ENCODE assay signal across 9 cellular contexts in the genomic region with DNA sequence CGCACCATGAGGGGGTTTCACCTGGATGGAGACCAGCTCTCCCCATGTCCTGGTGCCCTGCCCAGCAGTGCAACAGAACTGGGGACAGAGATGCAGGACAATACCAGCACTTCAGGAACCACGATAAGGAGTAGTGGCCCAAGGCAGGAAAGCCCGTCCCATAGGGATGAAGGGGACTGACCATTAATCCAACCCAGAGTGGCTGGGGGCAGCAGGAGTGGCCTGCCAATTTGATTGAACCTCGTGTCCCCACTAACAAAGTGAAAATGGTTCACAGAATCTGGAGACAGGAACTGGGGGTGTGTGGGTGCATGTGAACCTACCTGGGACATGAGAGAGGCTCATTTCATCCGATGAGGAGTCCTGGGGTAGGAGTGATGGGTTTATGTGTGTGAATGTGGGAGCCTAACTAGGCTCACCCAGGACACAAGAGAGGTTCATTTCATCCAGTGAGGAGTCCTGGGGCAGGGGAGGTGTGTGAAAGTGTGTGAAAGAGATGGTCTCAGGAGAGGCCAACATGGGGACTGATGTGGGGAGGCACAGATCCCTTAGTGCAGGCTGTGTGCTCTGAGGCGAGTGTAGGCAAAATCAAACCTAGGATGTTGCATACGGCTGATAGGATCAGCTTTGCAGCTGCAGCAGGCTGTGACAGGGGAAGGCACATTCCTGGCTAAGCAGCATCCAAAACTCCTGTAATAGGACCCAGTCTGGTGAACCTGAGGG.
DNase-seq lines count a peak whose midpoint lies in the region; ATAC-seq lines count a peak whose summit lies in the region.
"Had no signal": no experiment of that assay in that cellular context is flagged by ENCODE, and none has a peak within 500 bp of the region (broad histone marks: within the 10 kb centered on the region; RNA-seq: fewer than 3 reads in every experiment).

No MANE protein-coding gene starts in this region.

- peak overlapping the region; percentile 71 for H3K27ac ChIP-seq in iPS-20b (ENCODE audit: low read length)

- H3K9ac ChIP-seq in iPS-20b (ENCODE audit: low read depth, low read length): peak overlapping the region; percentile 47; the same call in 1 of the 2 replicates

- no peak overlapping the region for H3K27ac Mint-ChIP-seq in activated T-helper 2 cell treated with anti-CD3 and anti-CD28 coated beads, Interferon-gamma antibody, Interleukin-2, Interleukin-4, amounts not matched to agents 10 μg/mL and 5 μg/mL and 100 μg/mL, durations not matched to agents 14 hours and 24 hours and 36 hours
- peak overlapping the region; percentile 84 for H3K27ac Mint-ChIP-seq in stimulated activated naive B cell treated with anti-CD40 and anti-IgM and Interleukin-4, amounts not matched to agents 10 μg/mL and 1 μg/mL and 100 μg/mL, for 72 hours

- peaks cover 48% of the 10 kb centered on the region for H3K9me3 Mint-ChIP-seq in activated T-helper 2 cell treated with anti-CD3 and anti-CD28 coated beads, Interferon-gamma antibody, Interleukin-2, Interleukin-4, amounts not matched to agents 10 μg/mL and 5 μg/mL and 100 μg/mL, durations not matched to agents 14 hours and 24 hours and 36 hours
- peaks cover 0 to 2% of the 10 kb centered on the region in 2 donors for H3K9me3 Mint-ChIP-seq in stimulated activated naive B cell treated with anti-CD40 and anti-IgM and Interleukin-4, amounts not matched to agents 10 μg/mL and 1 μg/mL and 100 μg/mL, for 72 hours

- peaks cover 10% of the 10 kb centered on the region for H3K4me1 Mint-ChIP-seq in activated T-helper 2 cell treated with anti-CD3 and anti-CD28 coated beads, Interferon-gamma antibody, Interleukin-2, Interleukin-4, amounts not matched to agents 10 μg/mL and 5 μg/mL and 100 μg/mL, durations not matched to agents 14 hours and 24 hours and 36 hours (ENCODE audit: low read depth)
- peaks cover 20 to 24% of the 10 kb centered on the region in 2 donors for H3K4me1 Mint-ChIP-seq in stimulated activated naive B cell treated with anti-CD40 and anti-IgM and Interleukin-4, amounts not matched to agents 10 μg/mL and 1 μg/mL and 100 μg/mL, for 72 hours

- intact Hi-C loops in activated T-helper 2 cell treated with anti-CD3 and anti-CD28 coated beads, Interferon-gamma antibody, Interleukin-2, Interleukin-4, amounts not matched to agents 10 μg/mL and 5 μg/mL and 100 μg/mL, durations not matched to agents 14 hours and 24 hours and 36 hours (cut with micrococcal nuclease): no loop called here

- H3K36me3 ChIP-seq in iPS-20b (ENCODE audit: insufficient read depth, low read depth, low read length): no peaks in the 10 kb centered on the region

- H3K4me3 Mint-ChIP-seq in activated T-helper 2 cell treated with anti-CD3 and anti-CD28 coated beads, Interferon-gamma antibody, Interleukin-2, Interleukin-4, amounts not matched to agents 10 μg/mL and 5 μg/mL and 100 μg/mL, durations not matched to agents 14 hours and 24 hours and 36 hours (ENCODE audit: low read depth): peak overlapping the region; percentile 62
- H3K4me3 Mint-ChIP-seq in stimulated activated naive B cell treated with anti-CD40 and anti-IgM and Interleukin-4, amounts not matched to agents 10 μg/mL and 1 μg/mL and 100 μg/mL, for 72 hours: peak overlapping the region; percentile 84 to 91

- H3K4me3 ChIP-seq in iPS-20b (ENCODE audit: low read length): peak overlapping the region; percentile 56; the same call in 1 of the 2 replicates

- no peaks in the 10 kb centered on the region; the same call in 1 of the 2 replicates for H3K9me3 ChIP-seq in iPS-20b (ENCODE audit: insufficient read depth, low read depth, low read length)

- peaks cover 17% of the 10 kb centered on the region; the same call in 1 of the 2 replicates for H3K27me3 ChIP-seq in iPS-20b (ENCODE audit: insufficient read depth, low read length)

- H3K27me3 Mint-ChIP-seq in activated T-helper 2 cell treated with anti-CD3 and anti-CD28 coated beads, Interferon-gamma antibody, Interleukin-2, Interleukin-4, amounts not matched to agents 10 μg/mL and 5 μg/mL and 100 μg/mL, durations not matched to agents 14 hours and 24 hours and 36 hours (ENCODE audit: low read depth): no peaks in the 10 kb centered on the region
- H3K27me3 Mint-ChIP-seq in stimulated activated naive B cell treated with anti-CD40 and anti-IgM and Interleukin-4, amounts not matched to agents 10 μg/mL and 1 μg/mL and 100 μg/mL, for 72 hours: no peaks in the 10 kb centered on the region

- H3K36me3 Mint-ChIP-seq in activated T-helper 2 cell treated with anti-CD3 and anti-CD28 coated beads, Interferon-gamma antibody, Interleukin-2, Interleukin-4, amounts not matched to agents 10 μg/mL and 5 μg/mL and 100 μg/mL, durations not matched to agents 14 hours and 24 hours and 36 hours (ENCODE audit: low read depth): no peaks in the 10 kb centered on the region
- peaks cover 3% of the 10 kb centered on the region in 2 donors for H3K36me3 Mint-ChIP-seq in stimulated activated naive B cell treated with anti-CD40 and anti-IgM and Interleukin-4, amounts not matched to agents 10 μg/mL and 1 μg/mL and 100 μg/mL, for 72 hours

- peak; percentile 3 for DNase-seq in LHCN-M2 (ENCODE audit: low read depth)
- no peak for DNase-seq in activated T-helper 2 cell treated with anti-CD3 and anti-CD28 coated beads, Interferon-gamma antibody, Interleukin-2, Interleukin-4, amounts not matched to agents 10 μg/mL and 5 μg/mL and 100 μg/mL, durations not matched to agents 14 hours and 24 hours and 36 hours (ENCODE audit: low spot score)
- no peak for DNase-seq in stimulated activated naive B cell treated with anti-CD40 and anti-IgM and Interleukin-4, amounts not matched to agents 10 μg/mL and 1 μg/mL and 100 μg/mL, for 72 hours
- DNase-seq in NCI-H187 (lab: John Stamatoyannopoulos, UW): no peak
- DNase-seq in stimulated activated CD8-positive, alpha-beta memory T cell treated with anti-CD3 and anti-CD28 coated beads, Interleukin-4, amount 100 ng/mL, for 48 hours: no peak
- no peak for DNase-seq in SKM-1 (lab: John Stamatoyannopoulos, UW; ENCODE audit: unreplicated experiment)
- DNase-seq: stimulated activated naive CD4-positive, alpha-beta T cell treated with Interleukin-2 at 50 U/mL for 16 hours had no signal

- H3K4me1 ChIP-seq in iPS-20b (ENCODE audit: insufficient read depth, low read length): peaks cover 39% of the 10 kb centered on the region

- peak in 1 of 2 donors; percentile 36 for ATAC-seq in stimulated activated naive B cell treated with anti-CD40 and anti-IgM and Interleukin-4, amounts not matched to agents 10 μg/mL and 1 μg/mL and 100 μg/mL, for 72 hours (replicated peaks)
- ATAC-seq in HG02938 (IDR thresholded peaks at IDR 0.05; ENCODE audit: unreplicated experiment): no peak
